ENCODE assay signal across 26 cellular contexts in genomic region chr2:102871707-102872106, GRCh38.
"Had no signal": no experiment of that assay in that cellular context is flagged by ENCODE, and none has a peak within 500 bp of the region (broad histone marks: within the 10 kb centered on the region; RNA-seq: fewer than 3 reads in every experiment).

No MANE protein-coding gene starts in this region.

- FAIRE-seq: colon, endometrium, endothelial cell of umbilical vein, frontal cortex had no signal

- H3K4me3 ChIP-seq: colonic mucosa, coronary artery, dorsolateral prefrontal cortex, esophagus squamous epithelium, gastrocnemius medialis, gastroesophageal sphincter, heart left ventricle, heart right ventricle, hepatocyte had no signal

- H3K4me1 ChIP-seq: colonic mucosa, esophagus squamous epithelium, foreskin keratinocyte, gastrocnemius medialis, gastroesophageal sphincter, heart left ventricle, heart right ventricle had no signal

- ATAC-seq: effector memory CD8-positive, alpha-beta T cell; esophagus mucosa; foreskin keratinocyte; gastrocnemius medialis; gastroesophageal sphincter; heart left ventricle; heart right ventricle had no signal

- DNase-seq: colonic mucosa; cortex of kidney; dermis blood vessel endothelial cell; dorsolateral prefrontal cortex; effector CD4-positive, alpha-beta T cell; effector CD8-positive, alpha-beta T cell; effector memory CD4-positive, alpha-beta T cell; effector memory CD8-positive, alpha-beta T cell; endodermal cell; esophagus squamous epithelium; foreskin fibroblast; foreskin keratinocyte; foreskin melanocyte; gastrocnemius medialis; glutamatergic neuron; heart left ventricle; heart right ventricle had no signal

- H3K9me3 ChIP-seq: colonic mucosa, esophagus squamous epithelium, gastrocnemius medialis, gastroesophageal sphincter had no signal

- H3K27me3 ChIP-seq: colonic mucosa, dorsolateral prefrontal cortex, esophagus squamous epithelium, foreskin keratinocyte, gastrocnemius medialis, gastroesophageal sphincter, heart left ventricle, heart right ventricle, hepatocyte had no signal

- H3K79me2 ChIP-seq: hepatocyte had no signal

- H2AFZ ChIP-seq: hepatocyte had no signal

- H3K4me2 ChIP-seq: hepatocyte had no signal

- H3K27ac ChIP-seq: colonic mucosa, coronary artery, dorsolateral prefrontal cortex, epithelial cell of prostate, esophagus squamous epithelium, foreskin keratinocyte, gastrocnemius medialis, gastroesophageal sphincter, heart left ventricle, heart right ventricle, hepatocyte had no signal

- H3K36me3 ChIP-seq: colonic mucosa, esophagus squamous epithelium, gastrocnemius medialis, gastroesophageal sphincter, heart left ventricle, heart right ventricle had no signal
